In the genomic region with DNA sequence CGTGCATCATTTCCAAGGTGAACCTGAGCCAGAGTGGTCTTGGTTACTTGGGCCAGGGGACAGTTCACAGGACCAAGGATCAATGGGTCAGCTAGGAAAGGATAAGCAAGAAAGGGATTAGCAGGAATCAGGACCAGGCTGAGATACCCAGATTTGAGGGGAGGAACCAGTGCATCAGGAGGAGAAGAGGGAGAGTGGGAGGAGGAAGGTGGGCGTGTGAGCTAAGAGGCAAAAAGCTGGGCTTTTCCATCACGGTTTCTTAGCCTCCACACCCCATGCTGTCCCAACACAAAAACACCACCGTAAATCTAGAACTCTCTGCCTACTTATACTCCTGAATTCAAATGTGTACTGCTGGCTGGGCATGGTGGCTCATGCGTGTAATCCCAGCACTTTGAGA, we compare ENCODE assay signal across 9 cellular contexts. TPM values are rescaled to one million over a fixed set of nuclear protein-coding genes. Genes with fewer than 3 reads are reported as not detected.
"Had no signal": no experiment of that assay in that cellular context is flagged by ENCODE, and none has a peak within 500 bp of the region (broad histone marks: within the 10 kb centered on the region; RNA-seq: fewer than 3 reads in every experiment).

No MANE protein-coding gene starts in this region.

- H2AFZ ChIP-seq: GM23248, GM23338 had no signal

- H3K4me1 ChIP-seq: HAP-1 had no signal

- H3K4me3 Mint-ChIP-seq: GM23338, H9, HFFc6 had no signal

- H3K4me3 ChIP-seq: GM23248, GM23338, HAP-1 had no signal

- H3K27ac ChIP-seq: GM23248 had no signal

- H3K4me2 ChIP-seq: GM23338 had no signal

- FAIRE-seq: H54 had no signal

- H3K4me1 Mint-ChIP-seq: GM23338, H9 had no signal

- H3K9me3 ChIP-seq: HAP-1 had no signal

- H3K36me3 ChIP-seq: HAP-1 had no signal

- H3K27ac Mint-ChIP-seq: GM23338, HFFc6 had no signal

- H3K9ac ChIP-seq: GM23248 had no signal

- H3K9me3 Mint-ChIP-seq: GM23338, H9 had no signal

- DNase-seq: GM23248, GOT3, H7, H9, HCEC 1CT, HFFc6 had no signal

RNA-seq across cellular contexts. Expression of gene EYA4, which starts 27.5 kb away (rescaled TPM):
- total RNA-seq: GM23248, HFFc6 had no signal
- polyA plus RNA-seq: GM23248 had no signal
